In the genomic region with DNA sequence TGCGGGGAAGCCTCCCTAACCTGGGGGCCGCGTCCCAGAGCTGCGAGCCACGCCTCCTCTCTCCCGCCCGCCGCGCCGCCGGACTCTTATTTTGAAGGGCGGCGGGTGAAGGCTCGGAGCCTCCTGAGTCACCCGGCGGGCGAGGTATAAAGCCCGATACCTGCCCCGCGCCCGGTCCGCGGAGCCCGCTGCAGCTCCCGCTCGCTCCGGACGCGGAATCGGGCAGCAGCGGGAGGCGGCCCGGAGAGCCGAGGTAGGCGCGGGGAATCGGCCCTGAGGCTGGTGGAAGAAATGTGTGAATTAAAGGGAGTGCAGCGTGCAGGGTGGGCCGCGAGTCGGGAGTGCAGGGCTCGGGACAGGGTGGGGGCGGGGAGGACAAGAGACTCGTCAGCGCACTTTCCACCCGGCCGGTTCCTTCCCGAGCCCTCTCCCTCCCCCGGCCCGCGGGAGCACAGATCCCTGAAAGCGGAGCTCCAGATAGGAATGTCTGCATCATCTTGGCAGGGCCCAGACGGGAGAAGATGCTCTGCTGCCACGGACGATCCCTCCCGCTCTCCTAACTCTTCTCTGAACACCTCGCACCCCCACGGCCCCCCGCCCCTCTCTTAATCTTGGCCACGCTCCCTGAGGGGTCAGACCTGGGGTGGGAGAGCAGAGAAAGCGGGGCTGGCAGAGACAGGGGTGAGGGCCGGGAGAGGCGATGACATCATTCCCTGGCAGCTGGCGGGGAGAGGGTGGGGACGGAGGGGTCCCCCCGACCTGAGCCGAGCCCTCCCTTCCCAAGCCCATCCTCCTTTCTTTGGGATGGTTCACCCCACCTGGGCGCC, we compare ENCODE assay signal across 8 cellular contexts.
A peak's percentile ranks its signal among the peaks of the same experiment; 100 is the strongest.
DNase-seq lines count a peak whose midpoint lies in the region; ATAC-seq, FAIRE-seq and TF ChIP-seq lines count a peak whose summit lies in the region.

No MANE protein-coding gene starts in this region.

- no peak; a peak in 1 of 4 replicates for TF ChIP-seq EP300 in SK-N-SH (IDR thresholded peaks at IDR 0.05; ENCODE audit: borderline replicate concordance in 1 of 2, low read depth in 1 of 2, low read length in 1 of 2)

- H3K9me3 ChIP-seq in SK-N-SH (no peaks in the 10 kb centered on the region), adrenal gland (replicated peaks in 1 of 3) (no peaks in the 10 kb centered on the region), left ventricle myocardium inferior (replicated peaks) (no peaks in the 10 kb centered on the region), aorta (ENCODE audit: control insufficient read depth, low read length) (no peaks in the 10 kb centered on the region)

- H3K27ac ChIP-seq in SK-N-SH (ENCODE audit: low read depth in 2 of 2, low read length in 1 of 2) (peak overlapping the region; percentile 80 to 90), adrenal gland (peak overlapping the region; percentile 17 to 95 (median 81)), left ventricle myocardium inferior (replicated peaks) (peak overlapping the region; percentile 86), aorta (ENCODE audit: low read depth in 1 of 2, low read length in 2 of 2) (peak overlapping the region; percentile 79 to 97)

- TF ChIP-seq CTCF in D721Med (IDR thresholded peaks at IDR 0.05; ENCODE audit: insufficient read depth, missing control alignments) (no peak), SK-N-SH (IDR thresholded peaks at IDR 0.05) (no peak), adrenal gland (IDR thresholded peaks at IDR 0.05) (no peak), left ventricle myocardium inferior (IDR thresholded peaks at IDR 0.05; ENCODE audit: borderline replicate concordance) (no peak), progenitor cell of endocrine pancreas (IDR thresholded peaks at IDR 0.05; ENCODE audit: unreplicated experiment) (no peak)

- peak overlapping the region; percentile 89 for H3K4me2 ChIP-seq in SK-N-SH

- peak overlapping the region; percentile 96 for H3K9ac ChIP-seq in SK-N-SH

- H3K36me3 ChIP-seq in SK-N-SH (replicated peaks in 1 of 2; ENCODE audit: control insufficient read depth in 1 of 2, insufficient read depth in 2 of 2, low read length in 1 of 2) (peaks cover 11 to 21% of the 10 kb centered on the region in 2 experiments), adrenal gland (replicated peaks in 1 of 2) (no peaks in the 10 kb centered on the region), left ventricle myocardium inferior (peaks cover 3% of the 10 kb centered on the region), aorta (ENCODE audit: control insufficient read depth in 1 of 2, insufficient read depth in 2 of 2, low read length in 1 of 2) (no peaks in the 10 kb centered on the region)

- TF ChIP-seq RAD21 in SK-N-SH (IDR thresholded peaks at IDR 0.05; ENCODE audit: low read length): no peak

- no peaks in the 10 kb centered on the region for H3K9me2 ChIP-seq in SK-N-SH

- H3K4me1 ChIP-seq in SK-N-SH (ENCODE audit: control insufficient read depth in 1 of 2, insufficient read depth in 2 of 2, low read depth in 1 of 2, low read length in 1 of 2) (peaks cover 10 to 13% of the 10 kb centered on the region in 2 experiments; a peak in 3 of 4 replicates), adrenal gland (replicated peaks in 1 of 2) (peaks cover 4 to 22% of the 10 kb centered on the region in 2 donors), left ventricle myocardium inferior (peaks cover 66% of the 10 kb centered on the region), aorta (ENCODE audit: control insufficient read depth in 1 of 2, insufficient read depth in 2 of 2, low read length in 2 of 2) (peaks cover 0 to 6% of the 10 kb centered on the region in 2 donors)

- CTCF ChIA-PET in SK-N-SH (lab: Yijun Ruan, JAX): interaction anchor here (0.7 to 4.8 kb wide), 17 partner anchors 9 to 247 kb away, joined by 3 to 61 read pairs (median 4); no protein-coding TSS in a partner anchor

- peaks cover 2% of the 10 kb centered on the region for H3F3A ChIP-seq in SK-N-SH (replicated peaks; ENCODE audit: insufficient read depth)

- POLR2A ChIA-PET in SK-N-SH (lab: Yijun Ruan, JAX): interaction anchor here (0.6 to 1.3 kb wide), 7 partner anchors 8 to 666 kb away, joined by 3 to 5 read pairs (median 4); no protein-coding TSS in a partner anchor

- peak overlapping the region; percentile 89 for H3K4me3 Mint-ChIP-seq in progenitor cell of endocrine pancreas (ENCODE audit: low read depth)

- H3K4me1 Mint-ChIP-seq in progenitor cell of endocrine pancreas (ENCODE audit: low read depth): peaks cover 5% of the 10 kb centered on the region

- peaks cover 37% of the 10 kb centered on the region for H4K20me1 ChIP-seq in SK-N-SH (ENCODE audit: insufficient read depth)

- H3K4me3 ChIP-seq in SK-N-SH (ENCODE audit: low read depth in 2 of 2, low read length in 1 of 2) (peak overlapping the region; percentile 82 to 93), adrenal gland (peak overlapping the region; percentile 47 to 91 (median 72)), left ventricle myocardium inferior (peak overlapping the region; percentile 89), aorta (ENCODE audit: low read length in 2 of 2) (peak overlapping the region; percentile 54 to 90)

- TF ChIP-seq POLR2A in adrenal gland (IDR thresholded peaks at IDR 0.05): peak; percentile 77 to 91

- WGBS in SK-N-SH (ENCODE audit: low lambda C conversion rate): 2% methylated on average over 44 of the region's 68 CpGs
- 0 to 1% (median 1%) methylated on average over 13 to 68 of the region's 68 CpGs for whole genome bisulfite sequencing in adrenal gland, 4 donors
- WGBS in aorta, 2 donors: 0% methylated on average over 60 to 68 of the region's 68 CpGs

- no peak for FAIRE-seq in D721Med (lab: Jason Lieb, UNC)

- ATAC-seq in GM21381 (IDR thresholded peaks at IDR 0.05; ENCODE audit: unreplicated experiment): peak; percentile 91
- ATAC-seq in aorta (ENCODE audit: low FRiP score): peak; percentile 94

- H3K79me2 ChIP-seq in SK-N-SH (ENCODE audit: insufficient read depth): peaks cover 53% of the 10 kb centered on the region

- H3K36me3 Mint-ChIP-seq in progenitor cell of endocrine pancreas (ENCODE audit: insufficient read depth): peaks cover 2% of the 10 kb centered on the region

- DNase-seq in D721Med (ENCODE audit: insufficient read length, low spot score): peak; percentile 48
- DNase-seq in HT1080 (ENCODE audit: low read depth): peak; percentile 82
- peak; percentile 86 for DNase-seq in SK-N-SH
- DNase-seq in adrenal gland: peak; percentile 70 to 89 (median 83)
- DNase-seq in left ventricle myocardium inferior: peak; percentile 85
- DNase-seq in progenitor cell of endocrine pancreas (ENCODE audit: low spot score, unreplicated experiment): peak; percentile 64
- peak; percentile 90 to 95 for DNase-seq in aorta

- H3K9me3 Mint-ChIP-seq in progenitor cell of endocrine pancreas (ENCODE audit: low read depth): no peaks in the 10 kb centered on the region

- peaks cover 15% of the 10 kb centered on the region for H3K27me3 Mint-ChIP-seq in progenitor cell of endocrine pancreas

- intact Hi-C loops in adrenal gland (cut with DNase I) (loop anchor here in 1 of 2 donors (10.0 kb wide), 1 partner anchor 83 kb away; no protein-coding TSS in a partner anchor), left ventricle myocardium inferior (cut with micrococcal nuclease) (loop anchor here (10.0 kb wide), 1 partner anchor 117 kb away; no protein-coding TSS in a partner anchor), aorta (cut with DNase I) (loop anchor here (1.0 to 10.0 kb wide), 8 partner anchors 15 to 247 kb away; no protein-coding TSS in a partner anchor)

- H3K27me3 ChIP-seq in SK-N-SH (ENCODE audit: insufficient read depth) (no peaks in the 10 kb centered on the region), adrenal gland (no peaks in the 10 kb centered on the region), left ventricle myocardium inferior (ENCODE audit: low read depth) (peaks cover 14% of the 10 kb centered on the region), aorta (ENCODE audit: control insufficient read depth in 1 of 2, insufficient read depth in 2 of 2, low read length in 1 of 2) (no peaks in the 10 kb centered on the region)

- H2AFZ ChIP-seq in SK-N-SH (ENCODE audit: low read depth): peak overlapping the region; percentile 94

- peak overlapping the region; percentile 97 for H3K27ac Mint-ChIP-seq in progenitor cell of endocrine pancreas

TF ChIP-seq in SK-N-SH, 30 proteins besides CTCF, POLR2A, EP300 and RAD21 (continues in another document):
- peak; percentile 80 for TF ChIP-seq FOSL2 (IDR thresholded peaks at IDR 0.05; ENCODE audit: borderline replicate concordance, low read depth)
- no peak for TF ChIP-seq SMC3 (IDR thresholded peaks at IDR 0.05; ENCODE audit: low read depth, low read length)
- peak; percentile 28; the same call in 1 of the 2 replicates for TF ChIP-seq NFIC (IDR thresholded peaks at IDR 0.05; ENCODE audit: borderline replicate concordance)
- TF ChIP-seq USF1 (IDR thresholded peaks at IDR 0.05; ENCODE audit: borderline replicate concordance, low read depth): no peak
- 0 out of 2 replicates have a peak, but pooled peaks have one; percentile 4 for TF ChIP-seq YY1 (IDR thresholded peaks at IDR 0.05; ENCODE audit: low read depth)
- TF ChIP-seq FOXJ3 (CRISPR knock-in tag; IDR thresholded peaks at IDR 0.05): no peak
- no peak for TF ChIP-seq SIN3A (IDR thresholded peaks at IDR 0.05; ENCODE audit: borderline replicate concordance, low read depth, low read length)
- TF ChIP-seq MAX (IDR thresholded peaks at IDR 0.05; ENCODE audit: low read depth): peak; percentile 67

Comparison
In these comparisons a context has a peak if more than half of its experiments do, and no peak if none do; other contexts are left out.
1. Peak in every context shown above with its lines: DNase-seq, ATAC-seq, H3K4me3 ChIP-seq and H3K27ac ChIP-seq.